8 cellular contexts compared by ENCODE assay signal in the genomic region with DNA sequence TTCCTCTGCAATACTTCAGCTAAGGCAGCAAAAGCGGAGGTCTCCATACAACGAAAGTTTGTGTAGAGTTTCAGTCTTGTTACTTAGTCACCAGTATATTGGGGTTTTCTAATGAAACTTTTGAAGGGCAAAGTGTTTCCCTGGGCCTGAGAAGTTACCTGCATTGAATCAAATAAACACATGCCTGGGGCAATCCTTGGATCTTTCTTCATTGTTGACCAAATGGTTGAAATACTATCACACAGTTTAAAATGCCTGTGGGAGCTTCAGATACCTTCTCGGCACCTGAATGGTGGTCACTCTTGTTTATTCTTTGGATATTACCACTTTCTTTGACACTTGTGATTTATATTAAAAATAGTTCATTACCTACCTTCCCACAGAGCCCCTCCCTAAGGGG. TPM values are rescaled to one million over a fixed set of nuclear protein-coding genes. Genes with fewer than 3 reads are reported as not detected.
DNase-seq lines count a peak whose midpoint lies in the region; ATAC-seq and TF ChIP-seq lines count a peak whose summit lies in the region.

No MANE protein-coding gene starts in this region.

- H3K27ac ChIP-seq in heart left ventricle (peak overlapping the region in 11 of 12 donors; percentile 87 to 97 (median 91)), liver (ENCODE audit: low read depth in 1 of 2, low read length in 2 of 2) (peak overlapping the region; percentile 67 to 70), upper lobe of right lung (peak overlapping the region; percentile 76)

- H3K9ac ChIP-seq in liver (ENCODE audit: low read depth in 1 of 2, low read length in 2 of 2), result peak overlapping the region; percentile 45 to 56

- H3K36me3 Mint-ChIP-seq in activated naive CD4-positive, alpha-beta T cell treated with anti-CD3 and anti-CD28 coated beads, Interleukin-2, amount 50 U/mL, for 72 hours, result peaks cover 11 to 20% of the 10 kb centered on the region in 2 donors

- WGBS in heart left ventricle, 4 donors, result 56 to 68% (median 63%) methylated on average over 3 of the region's 3 CpGs
- WGBS in liver, result 58% methylated on average over 3 of the region's 3 CpGs

- H3K27me3 ChIP-seq in heart left ventricle (no peaks in the 10 kb centered on the region), liver (ENCODE audit: control insufficient read depth in 4 of 4, insufficient read depth in 4 of 4, low read length in 3 of 4) (no peaks in the 10 kb centered on the region), upper lobe of right lung (no peaks in the 10 kb centered on the region)

- peak overlapping the region; percentile 76 to 91 for H3K27ac Mint-ChIP-seq in activated naive CD4-positive, alpha-beta T cell treated with anti-CD3 and anti-CD28 coated beads, Interleukin-2, amount 50 U/mL, for 72 hours

- H3K36me3 ChIP-seq in heart left ventricle (peaks cover 0 to 8% (median 1%) of the 10 kb centered on the region in 9 donors), liver (ENCODE audit: control insufficient read depth in 4 of 4, insufficient read depth in 3 of 4, low read depth in 1 of 4, low read length in 3 of 4) (no peaks in the 10 kb centered on the region), upper lobe of right lung (no peaks in the 10 kb centered on the region)

- no peak for TF ChIP-seq CTCF in heart left ventricle (IDR thresholded peaks at IDR 0.05)
- no peak for TF ChIP-seq CTCF in liver (IDR thresholded peaks at IDR 0.05; ENCODE audit: low read depth, low read length, missing input control)
- TF ChIP-seq CTCF in upper lobe of right lung (IDR thresholded peaks at IDR 0.05), result no peak

- DNase-seq in heart left ventricle, result no peak
- DNase-seq in Right ventricle myocardium inferior (ENCODE audit: missing footprints), result no peak
- DNase-seq in activated naive CD4-positive, alpha-beta T cell treated with anti-CD3 and anti-CD28 coated beads, Interleukin-2, amount 50 U/mL, for 72 hours (ENCODE audit: low spot score in 2 of 2), result no peak
- no peak for DNase-seq in upper lobe of right lung
- DNase-seq in NCI-H2196 (lab: John Stamatoyannopoulos, UW; ENCODE audit: unreplicated experiment), result no peak
- DNase-seq in NOMO-1 treated with DMSO at 0.1 percent for 48 hours (lab: John Stamatoyannopoulos, UW; ENCODE audit: unreplicated experiment), result no peak
- no peak for DNase-seq in mucosa of gallbladder (ENCODE audit: low spot score)

- peak overlapping the region in 11 of 12 donors; percentile 71 to 99 (median 78) for H3K4me3 ChIP-seq in heart left ventricle
- peak overlapping the region in 2 of 3 donors; percentile 69 to 95 for H3K4me3 ChIP-seq in liver (ENCODE audit: low read depth in 1 of 3, low read length in 3 of 3)
- H3K4me3 ChIP-seq in upper lobe of right lung, result peak overlapping the region; percentile 71

- no peak for TF ChIP-seq POLR2A in heart left ventricle (IDR thresholded peaks at IDR 0.05)

- H3K9me3 ChIP-seq in heart left ventricle (no peaks in the 10 kb centered on the region), liver (ENCODE audit: control insufficient read depth in 4 of 4, low read length in 3 of 4) (no peaks in the 10 kb centered on the region), upper lobe of right lung (no peaks in the 10 kb centered on the region)

- H3K9me3 Mint-ChIP-seq in activated naive CD4-positive, alpha-beta T cell treated with anti-CD3 and anti-CD28 coated beads, Interleukin-2, amount 50 U/mL, for 72 hours, result no peaks in the 10 kb centered on the region

- ATAC-seq in heart left ventricle, result no peak
- no peak for ATAC-seq in Right ventricle myocardium inferior
- ATAC-seq in activated naive CD4-positive, alpha-beta T cell treated with anti-CD3 and anti-CD28 coated beads, Interleukin-2, amount 50 U/mL, for 72 hours, result peak in 1 of 2 donors; percentile 2
- no peak for ATAC-seq in upper lobe of right lung

- TF ChIP-seq RAD21 in liver (IDR thresholded peaks at IDR 0.05), result no peak

- intact Hi-C loops in heart left ventricle (cut with DNase I) (loop anchor here in 7 of 10 donors (1.0 to 10.0 kb wide), 7 partner anchors 66 to 628 kb away; no protein-coding TSS in a partner anchor), Right ventricle myocardium inferior (cut with DNase I) (no loop called here), upper lobe of right lung (cut with DNase I) (no loop called here)

- peaks cover 0 to 56% (median 39%) of the 10 kb centered on the region in 12 donors for H3K4me1 ChIP-seq in heart left ventricle
- peaks cover 3 to 21% (median 10%) of the 10 kb centered on the region in 4 donors for H3K4me1 ChIP-seq in liver (ENCODE audit: control insufficient read depth in 4 of 4, insufficient read depth in 4 of 4, low read length in 3 of 4)
- peaks cover 14% of the 10 kb centered on the region for H3K4me1 ChIP-seq in upper lobe of right lung

TF ChIP-seq in liver, 16 proteins besides CTCF, POLR2A, EP300 and RAD21:
- TF ChIP-seq EGR1 (IDR thresholded peaks at IDR 0.05; ENCODE audit: low read depth in 2 of 2) (no peak), FOXA2 (IDR thresholded peaks at IDR 0.05) (no peak)
TF ChIP-seq in liver: peak in this region for 0.

RNA-seq across cellular contexts. Expression of gene CHSY1, which starts 1.0 kb away (rescaled TPM):
- total RNA-seq in heart left ventricle (10 to 100 TPM in 7 of 9 donors, 1 to 10 TPM in 2; 8.7 to 41.3 (median 11.1) TPM), Right ventricle myocardium inferior (13.3 TPM), liver (10 to 100 TPM in 1 of 2 donors, 1 to 10 TPM in 1; 9.5 to 12.3 TPM), upper lobe of right lung (40.6 TPM), mucosa of gallbladder (18.8 TPM)
- polyA plus RNA-seq in heart left ventricle (1 to 10 TPM; 5.6 to 8.7 TPM), liver (1 to 10 TPM; 1.4 to 3.7 TPM)
- 10 to 100 TPM; 45.5 to 54.1 TPM for total RNA-seq in activated naive CD4-positive, alpha-beta T cell treated with anti-CD3 and anti-CD28 coated beads, Interleukin-2, amount 50 U/mL, for 72 hours

RNA-seq across cellular contexts. Expression of gene SELENOS, which starts 24.4 kb away (rescaled TPM):
- total RNA-seq in heart left ventricle (10 to 100 TPM; 38.7 to 72.4 (median 47.5) TPM), Right ventricle myocardium inferior (42.1 TPM), liver (10 to 100 TPM; 25.8 to 66.4 TPM), upper lobe of right lung (78.5 TPM), mucosa of gallbladder (74.7 TPM)
- polyA plus RNA-seq in heart left ventricle (100 to 1,000 TPM in 1 of 2 donors, 10 to 100 TPM in 1; 52.5 to 209 TPM), liver (10 to 100 TPM; 65.2 to 71.1 TPM)
- total RNA-seq in activated naive CD4-positive, alpha-beta T cell treated with anti-CD3 and anti-CD28 coated beads, Interleukin-2, amount 50 U/mL, for 72 hours, result 10 to 100 TPM; 18.4 to 22.6 TPM

RNA-seq across cellular contexts. Expression of gene SNRPA1, which starts 42.2 kb away (rescaled TPM):
- total RNA-seq in heart left ventricle, result 10 to 100 TPM; 17.6 to 44.3 (median 28.6) TPM
- 10 to 100 TPM; 30.2 to 57.8 TPM for polyA plus RNA-seq in heart left ventricle
- 30.4 TPM for total RNA-seq in Right ventricle myocardium inferior
- 100 to 1,000 TPM; 163 to 174 TPM for total RNA-seq in activated naive CD4-positive, alpha-beta T cell treated with anti-CD3 and anti-CD28 coated beads, Interleukin-2, amount 50 U/mL, for 72 hours
- total RNA-seq in liver, result 10 to 100 TPM; 12.7 to 15.0 TPM
- 10 to 100 TPM; 21.0 to 31.7 TPM for polyA plus RNA-seq in liver
- total RNA-seq in upper lobe of right lung, result 40.7 TPM
- total RNA-seq in mucosa of gallbladder, result 33.2 TPM

Comparison
In these comparisons a context has a peak if more than half of its experiments do, and no peak if none do; other contexts are left out.
1. intact Hi-C loops: an anchor here in heart left ventricle (1.0 to 10.0 kb wide); none called in Right ventricle myocardium inferior and upper lobe of right lung.